ENCODE assay signal across 9 cellular contexts in the genomic region with DNA sequence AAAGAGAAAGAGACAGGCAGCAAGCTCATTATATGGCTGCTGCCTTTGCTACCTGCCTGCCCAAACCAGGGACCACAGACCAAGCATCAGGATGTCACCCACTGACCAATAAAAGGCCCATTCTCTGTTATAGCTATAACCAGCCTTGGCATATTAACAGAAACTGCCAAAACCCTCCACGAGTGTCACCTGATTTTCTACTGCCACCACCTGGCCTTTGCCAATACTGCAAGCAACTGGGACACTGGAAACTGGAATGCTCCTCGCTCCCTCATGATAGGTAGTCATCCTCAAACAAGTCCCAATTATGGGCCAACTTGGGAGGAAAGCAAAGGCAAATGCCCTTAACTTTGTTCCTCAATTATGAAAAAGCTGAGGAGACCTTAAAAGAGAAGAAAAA.
A peak's percentile ranks its signal among the peaks of the same experiment; 100 is the strongest.
DNase-seq lines count a peak whose midpoint lies in the region; ATAC-seq, FAIRE-seq and TF ChIP-seq lines count a peak whose summit lies in the region.
"Had no signal": no experiment of that assay in that cellular context is flagged by ENCODE, and none has a peak within 500 bp of the region (broad histone marks: within the 10 kb centered on the region; RNA-seq: fewer than 3 reads in every experiment).

No MANE protein-coding gene starts in this region.

- peak in 1 of 2 experiments; percentile 36; a peak in 1 of 4 replicates for TF ChIP-seq RAD21 in K562 (CRISPR knock-in tag; conservative IDR thresholded peaks at IDR 0.05 in 1 of 2, IDR thresholded peaks at IDR 0.05 in 1 of 2)

- WGBS in K562 (ENCODE audit: insufficient coverage, low coverage, missing lambda C conversion rate): 17% methylated on average over 2 of the region's 2 CpGs

- H3K79me2 ChIP-seq in K562 (ENCODE audit: control insufficient read depth, insufficient read depth, low read length): no peaks in the 10 kb centered on the region

- H3K36me3 ChIP-seq in K562 (ENCODE audit: control insufficient read depth, insufficient read depth, low read length): no peaks in the 10 kb centered on the region

- H3K4me3 ChIP-seq in K562: no peak overlapping the region

- DNase-seq in activated T-cell treated with anti-CD3 and anti-CD28 coated beads for 48 hours (ENCODE audit: low read depth) (peak; percentile 8), HK-2 (ENCODE audit: unreplicated experiment) (peak; percentile 28), K562 (ENCODE audit: extremely low read depth in 1 of 4, low spot score in 3 of 4) (peak; percentile 18 to 38 (median 20)), myocyte (ENCODE audit: low read depth) (peak; percentile 40), HuH-7.5 (ENCODE audit: low spot score) (no peak), NCI-H524 (lab: John Stamatoyannopoulos, UW) (no peak), left cardiac atrium (no peak)
- no peak for DNase-seq in activated T-cell treated with anti-CD3 and anti-CD28 coated beads, Interleukin-2, amount 50 U/mL, for 4 hours

- H3K36me3 Mint-ChIP-seq in activated T-cell treated with anti-CD3 and anti-CD28 coated beads, Interleukin-2, amount 50 U/mL, for 4 hours (ENCODE audit: insufficient read depth): no peaks in the 10 kb centered on the region
- H3K36me3 Mint-ChIP-seq: CD4-positive, CD25-positive, alpha-beta regulatory T cell had no signal

- TF ChIP-seq POLR2A in K562 (conservative IDR thresholded peaks at IDR 0.05): no peak

- H3K4me2 ChIP-seq in K562 (ENCODE audit: insufficient read depth, low read length): no peak overlapping the region

- in situ Hi-C loops in K562 (cut with MboI): no loop called here

- no peaks in the 10 kb centered on the region for H3K9me3 Mint-ChIP-seq in activated T-cell treated with anti-CD3 and anti-CD28 coated beads, Interleukin-2, amount 50 U/mL, for 4 hours
- H3K9me3 Mint-ChIP-seq: CD4-positive, CD25-positive, alpha-beta regulatory T cell had no signal

- no peaks in the 10 kb centered on the region for H3K4me1 ChIP-seq in K562 (replicated peaks in 1 of 2; ENCODE audit: control insufficient read depth in 2 of 2, insufficient read depth in 2 of 2, low read length in 2 of 2)

- peak; percentile 55 for FAIRE-seq in K562 (lab: Jason Lieb, UNC)

- no peak overlapping the region for H2AFZ ChIP-seq in K562 (ENCODE audit: low read depth, low read length)

- no peak overlapping the region for H3K9ac ChIP-seq in K562 (ENCODE audit: insufficient read depth in 1 of 2, low read depth in 2 of 2, low read length in 2 of 2)

- H3K4me1 Mint-ChIP-seq in activated T-cell treated with anti-CD3 and anti-CD28 coated beads, Interleukin-2, amount 50 U/mL, for 4 hours (ENCODE audit: low read depth): no peaks in the 10 kb centered on the region
- H3K4me1 Mint-ChIP-seq: CD4-positive, CD25-positive, alpha-beta regulatory T cell had no signal

- H3K9me3 ChIP-seq in K562 (replicated peaks; ENCODE audit: control insufficient read depth, insufficient read depth, low read depth, low read length): no peaks in the 10 kb centered on the region

- TF ChIP-seq EP300 in K562 (IDR thresholded peaks at IDR 0.05; ENCODE audit: low read length): no peak

- intact Hi-C loops in K562 (cut with micrococcal nuclease) (no loop called here), left cardiac atrium (cut with DNase I) (no loop called here)

- BruUV-seq in K562 (replicated peaks; lab: Mats Ljungman, UMichigan): no TSS peak

- H4K20me1 ChIP-seq in K562 (replicated peaks; ENCODE audit: control insufficient read depth, insufficient read depth, low read length): no peaks in the 10 kb centered on the region

- H3K27ac ChIP-seq in K562 (ENCODE audit: extremely low read depth, low read depth, low read length): no peak overlapping the region

- POLR2A ChIA-PET in K562 (lab: Yijun Ruan, JAX): no interaction called here

- no peaks in the 10 kb centered on the region for H3K9me1 ChIP-seq in K562 (ENCODE audit: control insufficient read depth, insufficient read depth, low read length)

- H3K27me3 Mint-ChIP-seq in activated T-cell treated with anti-CD3 and anti-CD28 coated beads, Interleukin-2, amount 50 U/mL, for 4 hours (ENCODE audit: low read depth): no peaks in the 10 kb centered on the region
- H3K27me3 Mint-ChIP-seq: CD4-positive, CD25-positive, alpha-beta regulatory T cell had no signal

- H3K27me3 ChIP-seq in K562 (ENCODE audit: control insufficient read depth in 2 of 2, insufficient read depth in 2 of 2, low read length in 2 of 2): no peaks in the 10 kb centered on the region

- peak; percentile 47 to 58 (median 55) for TF ChIP-seq CTCF in K562 (IDR thresholded peaks at IDR 0.05 in 2 of 3, conservative IDR thresholded peaks at IDR 0.05 in 1 of 3; ENCODE audit: insufficient read depth in 2 of 3, low read depth in 1 of 3, low read length in 3 of 3)

- no peak overlapping the region for H3K4me3 Mint-ChIP-seq in activated T-cell treated with anti-CD3 and anti-CD28 coated beads, Interleukin-2, amount 50 U/mL, for 4 hours
- H3K4me3 Mint-ChIP-seq: CD4-positive, CD25-positive, alpha-beta regulatory T cell had no signal

- CTCF ChIA-PET in K562 (lab: Yijun Ruan, JAX; ENCODE audit: low intra/inter-chr PET ratio): no interaction called here

- no peak for ATAC-seq in activated T-cell treated with anti-CD3 and anti-CD28 coated beads, Interleukin-2, amount 50 U/mL, for 4 hours
- ATAC-seq in K562: peak; percentile 79
- ATAC-seq in left cardiac atrium: no peak

TF ChIP-seq in K562, 482 proteins besides CTCF, POLR2A, EP300 and RAD21:
- TF ChIP-seq XRCC3 (IDR thresholded peaks at IDR 0.05): no peak
- no peak for TF ChIP-seq GTF2E2 (tag; IDR thresholded peaks at IDR 0.05)
- 0 out of 2 replicates have a peak, but pooled peaks have one; percentile 8 for TF ChIP-seq SMC3 (conservative IDR thresholded peaks at IDR 0.05; ENCODE audit: insufficient read depth, low read depth, low read length)
- TF ChIP-seq, protein P1, sequence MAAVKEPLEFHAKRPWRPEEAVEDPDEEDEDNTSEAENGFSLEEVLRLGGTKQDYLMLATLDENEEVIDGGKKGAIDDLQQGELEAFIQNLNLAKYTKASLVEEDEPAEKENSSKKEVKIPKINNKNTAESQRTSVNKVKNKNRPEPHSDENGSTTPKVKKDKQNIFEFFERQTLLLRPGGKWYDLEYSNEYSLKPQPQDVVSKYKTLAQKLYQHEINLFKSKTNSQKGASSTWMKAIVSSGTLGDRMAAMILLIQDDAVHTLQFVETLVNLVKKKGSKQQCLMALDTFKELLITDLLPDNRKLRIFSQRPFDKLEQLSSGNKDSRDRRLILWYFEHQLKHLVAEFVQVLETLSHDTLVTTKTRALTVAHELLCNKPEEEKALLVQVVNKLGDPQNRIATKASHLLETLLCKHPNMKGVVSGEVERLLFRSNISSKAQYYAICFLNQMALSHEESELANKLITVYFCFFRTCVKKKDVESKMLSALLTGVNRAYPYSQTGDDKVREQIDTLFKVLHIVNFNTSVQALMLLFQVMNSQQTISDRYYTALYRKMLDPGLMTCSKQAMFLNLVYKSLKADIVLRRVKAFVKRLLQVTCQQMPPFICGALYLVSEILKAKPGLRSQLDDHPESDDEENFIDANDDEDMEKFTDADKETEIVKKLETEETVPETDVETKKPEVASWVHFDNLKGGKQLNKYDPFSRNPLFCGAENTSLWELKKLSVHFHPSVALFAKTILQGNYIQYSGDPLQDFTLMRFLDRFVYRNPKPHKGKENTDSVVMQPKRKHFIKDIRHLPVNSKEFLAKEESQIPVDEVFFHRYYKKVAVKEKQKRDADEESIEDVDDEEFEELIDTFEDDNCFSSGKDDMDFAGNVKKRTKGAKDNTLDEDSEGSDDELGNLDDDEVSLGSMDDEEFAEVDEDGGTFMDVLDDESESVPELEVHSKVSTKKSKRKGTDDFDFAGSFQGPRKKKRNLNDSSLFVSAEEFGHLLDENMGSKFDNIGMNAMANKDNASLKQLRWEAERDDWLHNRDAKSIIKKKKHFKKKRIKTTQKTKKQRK (IDR thresholded peaks at IDR 0.05; ENCODE audit: borderline replicate concordance, low read depth, low read length): no peak
- no peak for TF ChIP-seq NEUROD1 (IDR thresholded peaks at IDR 0.05; ENCODE audit: borderline replicate concordance, low read depth, low read length, partially characterized antibody)

Comparison
In these comparisons a context has a peak if more than half of its experiments do, and no peak if none do; other contexts are left out.
1. DNase-seq: peak in activated T-cell treated with anti-CD3 and anti-CD28 coated beads for 48 hours (single experiment), HK-2 (single experiment), K562 (4 of 4) and myocyte (single experiment); none in activated T-cell treated with anti-CD3 and anti-CD28 coated beads, Interleukin-2, amount 50 U/mL, for 4 hours (single experiment), HuH-7.5 (single experiment), NCI-H524 (0 of 2) and left cardiac atrium (single experiment).